Comparison of ENCODE assay signal across 16 cellular contexts in genomic region chr7:119026391-119026790, GRCh38.
DNase-seq lines count a peak whose midpoint lies in the region; ATAC-seq, FAIRE-seq and TF ChIP-seq lines count a peak whose summit lies in the region.
"Had no signal": no experiment of that assay in that cellular context is flagged by ENCODE, and none has a peak within 500 bp of the region (broad histone marks: within the 10 kb centered on the region; RNA-seq: fewer than 3 reads in every experiment).

No MANE protein-coding gene starts in this region.

- H4K20me1 ChIP-seq in H1 (replicated peaks in 1 of 2; ENCODE audit: control insufficient read depth in 1 of 2, insufficient read depth in 2 of 2, low read length in 2 of 2), result no peaks in the 10 kb centered on the region
- H4K20me1 ChIP-seq: BLaER1 had no signal

- peak overlapping the region; percentile 58; the same call in 1 of the 2 replicates for H2AFZ ChIP-seq in H1 (ENCODE audit: low read length)
- H2AFZ ChIP-seq: GM23248 had no signal

- H3K27me3 Mint-ChIP-seq in stimulated activated naive CD8-positive, alpha-beta T cell treated with anti-CD3 and anti-CD28 coated beads, Interleukin-15, amount 100 ng/mL, for 72 hours, result no peaks in the 10 kb centered on the region
- H3K27me3 Mint-ChIP-seq: CD8-positive, alpha-beta memory T cell had no signal

- no peaks in the 10 kb centered on the region for H3K4me1 ChIP-seq in H1 (replicated peaks in 1 of 4; ENCODE audit: control insufficient read depth in 3 of 4, insufficient read depth in 4 of 4, low read length in 3 of 4)
- H3K4me1 ChIP-seq: BLaER1, Caco-2 had no signal

- no peak overlapping the region for H2AK5ac ChIP-seq in H1 (ENCODE audit: low read depth, low read length)

- H2BK20ac ChIP-seq in H1 (ENCODE audit: low read length), result no peak overlapping the region

- no peaks in the 10 kb centered on the region for H3K79me2 ChIP-seq in H1 (ENCODE audit: control insufficient read depth in 1 of 2, insufficient read depth in 2 of 2, low read length in 2 of 2)

- H3K9me3 Mint-ChIP-seq in stimulated activated naive CD8-positive, alpha-beta T cell treated with anti-CD3 and anti-CD28 coated beads, Interleukin-15, amount 100 ng/mL, for 72 hours, result peaks cover 15 to 20% of the 10 kb centered on the region in 2 donors

- no peak overlapping the region for H3K56ac ChIP-seq in H1 (replicated peaks; ENCODE audit: insufficient read length, low read depth, low read length)

- no peak overlapping the region for H2BK12ac ChIP-seq in H1 (ENCODE audit: low read depth, low read length)

- no peak overlapping the region for H2BK5ac ChIP-seq in H1 (ENCODE audit: low read depth, low read length)

- no peak overlapping the region for H4K8ac ChIP-seq in H1 (ENCODE audit: extremely low read depth, insufficient read depth, low read length)

- H2BK120ac ChIP-seq in H1 (replicated peaks; ENCODE audit: low read depth, low read length), result no peak overlapping the region

- no peaks in the 10 kb centered on the region for H3K79me1 ChIP-seq in H1 (ENCODE audit: low read depth, low read length)

- H3K4me1 Mint-ChIP-seq in stimulated activated naive CD8-positive, alpha-beta T cell treated with anti-CD3 and anti-CD28 coated beads, Interleukin-15, amount 100 ng/mL, for 72 hours, result no peaks in the 10 kb centered on the region
- H3K4me1 Mint-ChIP-seq: CD8-positive, alpha-beta memory T cell had no signal

- H3K18ac ChIP-seq in H1 (ENCODE audit: extremely low read depth, low read length), result no peak overlapping the region

- no peak for TF ChIP-seq EP300 in H1 (IDR thresholded peaks at IDR 0.05; ENCODE audit: borderline replicate concordance in 1 of 2, low read depth in 2 of 2, low read length in 2 of 2)

- no peak for FAIRE-seq in H1 (lab: Jason Lieb, UNC)
- FAIRE-seq: GM12878, GM18507 had no signal

- peak; percentile 79 for DNase-seq in DMS 273 treated with DMSO at 0.1 percent for 48 hours (lab: John Stamatoyannopoulos, UW)
- DNase-seq in NCI-H1694 (lab: John Stamatoyannopoulos, UW), result peak; percentile 70
- DNase-seq in NCI-H446 treated with DMSO at 0.1 percent for 48 hours (lab: John Stamatoyannopoulos, UW), result peak; percentile 82
- DNase-seq in H1 (ENCODE audit: low read depth in 1 of 2, low spot score in 2 of 2), result no peak
- DNase-seq in stimulated activated naive CD8-positive, alpha-beta T cell treated with anti-CD3 and anti-CD28 coated beads, Interleukin-15, amount 100 ng/mL, for 72 hours, result no peak
- DNase-seq: 8988T; AML-193; Caco-2; CD8-positive, alpha-beta memory T cell; GM23248; H9 had no signal

- no peak for TF ChIP-seq POLR2A in H1 (IDR thresholded peaks at IDR 0.05; ENCODE audit: control extremely low read depth in 1 of 2, low read depth in 2 of 2, low read length in 2 of 2)

- no peak overlapping the region for H3K23ac ChIP-seq in H1 (ENCODE audit: insufficient read length)

- CTCF ChIA-PET in H1 (lab: Charles Lee; ENCODE audit: partially characterized antibody), result no interaction called here

- no peak overlapping the region for H3K27ac Mint-ChIP-seq in stimulated activated naive CD8-positive, alpha-beta T cell treated with anti-CD3 and anti-CD28 coated beads, Interleukin-15, amount 100 ng/mL, for 72 hours
- H3K27ac Mint-ChIP-seq: CD8-positive, alpha-beta memory T cell; H9 had no signal

- ATAC-seq in GM21529 (IDR thresholded peaks at IDR 0.05; ENCODE audit: unreplicated experiment), result no peak
- ATAC-seq in HG03520 (IDR thresholded peaks at IDR 0.05; ENCODE audit: unreplicated experiment), result no peak
- ATAC-seq in stimulated activated naive CD8-positive, alpha-beta T cell treated with anti-CD3 and anti-CD28 coated beads, Interleukin-15, amount 100 ng/mL, for 72 hours, result no peak
- ATAC-seq: GM12878 had no signal

- no peak overlapping the region for H4K5ac ChIP-seq in H1 (ENCODE audit: insufficient read length, low read depth, low read length)

- H3K27ac ChIP-seq in H1 (ENCODE audit: low read depth, low read length), result no peak overlapping the region
- H3K27ac ChIP-seq: BLaER1, GM23248 had no signal

- no peak overlapping the region for H2BK15ac ChIP-seq in H1 (ENCODE audit: low read length)

- no peak overlapping the region for H3K14ac ChIP-seq in H1 (ENCODE audit: insufficient read length)

- TF ChIP-seq RAD21 in H1 (IDR thresholded peaks at IDR 0.05 in 1 of 2, conservative IDR thresholded peaks at IDR 0.05 in 1 of 2; ENCODE audit: low read depth in 2 of 2, low read length in 2 of 2), result no peak

- no peak overlapping the region for H4K91ac ChIP-seq in H1 (replicated peaks; ENCODE audit: insufficient read length, low read length)

- no peaks in the 10 kb centered on the region for H3K27me3 ChIP-seq in H1 (replicated peaks in 1 of 4; ENCODE audit: control insufficient read depth in 3 of 4, extremely low read depth in 1 of 4, insufficient read depth in 3 of 4, low read length in 3 of 4)
- H3K27me3 ChIP-seq: BLaER1 had no signal

- no peak overlapping the region for H3K4me3 Mint-ChIP-seq in stimulated activated naive CD8-positive, alpha-beta T cell treated with anti-CD3 and anti-CD28 coated beads, Interleukin-15, amount 100 ng/mL, for 72 hours
- H3K4me3 Mint-ChIP-seq: CD8-positive, alpha-beta memory T cell; H9 had no signal

- no peaks in the 10 kb centered on the region; the same call in 1 of the 2 replicates for H3K23me2 ChIP-seq in H1 (ENCODE audit: low read depth, low read length)

- H3K4me2 ChIP-seq in H1 (ENCODE audit: insufficient read depth in 1 of 2, low read depth in 2 of 2, low read length in 2 of 2), result no peak overlapping the region
- H3K4me2 ChIP-seq: BLaER1 had no signal

- TF ChIP-seq CTCF in H1 (IDR thresholded peaks at IDR 0.05; ENCODE audit: control extremely low read depth in 1 of 3, insufficient read depth in 1 of 3, low read depth in 1 of 3, low read length in 3 of 3), result no peak

- no peak overlapping the region for H3K4me3 ChIP-seq in H1 (ENCODE audit: extremely low read depth in 1 of 4, insufficient read depth in 2 of 4, low read depth in 3 of 4, low read length in 4 of 4)
- H3K4me3 ChIP-seq: BLaER1, GM12878, GM23248 had no signal

- H3K9me3 ChIP-seq in H1 (ENCODE audit: insufficient read depth in 2 of 2, low read depth in 1 of 2, low read length in 1 of 2), result no peaks in the 10 kb centered on the region
- H3K9me3 ChIP-seq: BLaER1, Caco-2 had no signal

- POLR2A ChIA-PET in H1 (lab: Charles Lee; ENCODE audit: partially characterized antibody), result no interaction called here

- H3K4ac ChIP-seq in H1 (replicated peaks; ENCODE audit: insufficient read length, low read depth, low read length), result no peak overlapping the region

- no peaks in the 10 kb centered on the region for H3K36me3 ChIP-seq in H1 (ENCODE audit: control insufficient read depth in 2 of 4, insufficient read depth in 4 of 4, low read length in 3 of 4)
- H3K36me3 ChIP-seq: BLaER1 had no signal

- WGBS in H1 (ENCODE audit: extremely low coverage in 1 of 2, insufficient coverage in 1 of 2, insufficient read length in 1 of 2, insufficient replicate concordance in 2 of 2, low coverage in 1 of 2, low lambda C conversion rate in 2 of 2, missing lambda C conversion rate in 1 of 2), 2 experiments, result 89% methylated on average over 2 of the region's 2 CpGs; no CpG with 5 or more reads in 1 of the 2 experiments

- H3K9ac ChIP-seq in H1 (replicated peaks in 1 of 4; ENCODE audit: extremely low read depth in 1 of 4, low read depth in 3 of 4, low read length in 3 of 4), result no peak overlapping the region
- H3K9ac ChIP-seq: BLaER1, GM23248 had no signal

TF ChIP-seq in H1, 55 proteins besides CTCF, POLR2A, EP300 and RAD21:
- TF ChIP-seq SAP30 (IDR thresholded peaks at IDR 0.05; ENCODE audit: insufficient read depth, insufficient replicate concordance, low read length) (no peak), CTBP2 (IDR thresholded peaks at IDR 0.05; ENCODE audit: borderline replicate concordance, insufficient read depth, insufficient read length, low read length) (no peak), CREB1 (IDR thresholded peaks at IDR 0.05) (no peak), SP1 (IDR thresholded peaks at IDR 0.05; ENCODE audit: low read depth, low read length) (no peak), NRF1 (IDR thresholded peaks at IDR 0.05; ENCODE audit: low read depth, low read length) (no peak), TEAD4 (IDR thresholded peaks at IDR 0.05; ENCODE audit: low read depth, low read length) (no peak), SP2 (IDR thresholded peaks at IDR 0.05; ENCODE audit: low read length) (no peak), KDM4A (IDR thresholded peaks at IDR 0.05; ENCODE audit: low read depth, low read length, severe bottlenecking) (no peak), TBP (IDR thresholded peaks at IDR 0.05; ENCODE audit: low read depth, low read length) (no peak), BACH1 (IDR thresholded peaks at IDR 0.05; ENCODE audit: low read length) (no peak), NANOG (IDR thresholded peaks at IDR 0.05; ENCODE audit: insufficient read depth, low read depth, low read length, poor library complexity, severe bottlenecking) (no peak), SIN3A (conservative IDR thresholded peaks at IDR 0.05 in 1 of 2, IDR thresholded peaks at IDR 0.05 in 1 of 2; ENCODE audit: low read depth in 1 of 2, low read length in 2 of 2) (no peak), SUZ12 (IDR thresholded peaks at IDR 0.05; ENCODE audit: low read length) (no peak), RNF2 (IDR thresholded peaks at IDR 0.05; ENCODE audit: borderline replicate concordance, low read depth, low read length, missing control alignments, poor library complexity, severe bottlenecking) (no peak), RBBP5 (IDR thresholded peaks at IDR 0.05; ENCODE audit: borderline replicate concordance, low read depth, low read length) (no peak), TAF1 (IDR thresholded peaks at IDR 0.05; ENCODE audit: low read depth, low read length) (no peak), YY1 (IDR thresholded peaks at IDR 0.05; ENCODE audit: low read depth, low read length) (no peak), KDM5A (IDR thresholded peaks at IDR 0.05; ENCODE audit: low read length) (no peak), TCF12 (IDR thresholded peaks at IDR 0.05; ENCODE audit: low read depth, low read length) (no peak)

Comparison
In these comparisons a context has a peak if more than half of its experiments do, and no peak if none do; other contexts are left out.
1. DNase-seq: peak in DMS 273 treated with DMSO at 0.1 percent for 48 hours (single experiment), NCI-H1694 (single experiment) and NCI-H446 treated with DMSO at 0.1 percent for 48 hours (single experiment); none in H1 (0 of 2) and stimulated activated naive CD8-positive, alpha-beta T cell treated with anti-CD3 and anti-CD28 coated beads, Interleukin-15, amount 100 ng/mL, for 72 hours (0 of 2).